Comparison of ENCODE assay signal across 2 cellular contexts in genomic region chr5:141611289-141611688, GRCh38.
TF ChIP-seq lines count a peak whose summit lies in the region.

No MANE protein-coding gene starts in this region.

TF ChIP-seq in IMR-90, 13 proteins besides CTCF, POLR2A, EP300 and RAD21:
- TF ChIP-seq CEBPB (IDR thresholded peaks at IDR 0.05; ENCODE audit: low read depth, low read length) (no peak), MXI1 (IDR thresholded peaks at IDR 0.05; ENCODE audit: borderline replicate concordance, low read depth, low read length) (no peak), BHLHE40 (IDR thresholded peaks at IDR 0.05; ENCODE audit: low read depth, low read length) (no peak), USF2 (IDR thresholded peaks at IDR 0.05; ENCODE audit: low read depth, low read length) (no peak), RFX5 (IDR thresholded peaks at IDR 0.05; ENCODE audit: low read depth, low read length) (no peak), SMC3 (IDR thresholded peaks at IDR 0.05; ENCODE audit: low read depth, low read length) (no peak), NFE2L2 (IDR thresholded peaks at IDR 0.05; ENCODE audit: low read depth, low read length) (no peak)
TF ChIP-seq in IMR-90: peak in this region for 0.

TF ChIP-seq in K562, 482 proteins besides CTCF, POLR2A, EP300 and RAD21:
- TF ChIP-seq RBM39 (optimal IDR thresholded peaks at IDR 0.05; ENCODE audit: low read depth, low read length) (no peak), ZNF76 (CRISPR knock-in tag; IDR thresholded peaks at IDR 0.05; ENCODE audit: borderline replicate concordance) (no peak), SMARCA5 (IDR thresholded peaks at IDR 0.05) (no peak), KDM1A (IDR thresholded peaks at IDR 0.05) (no peak), HNRNPH1 (optimal IDR thresholded peaks at IDR 0.05; ENCODE audit: low read depth, low read length) (no peak), ELK1 (CRISPR knock-in tag; IDR thresholded peaks at IDR 0.05) (no peak), ELF2 (CRISPR knock-in tag; IDR thresholded peaks at IDR 0.05) (no peak), LARP7 (IDR thresholded peaks at IDR 0.05) (no peak)
